Comparison of ENCODE assay signal across 15 cellular contexts in genomic region chr15:71822890-71823289, GRCh38.
DNase-seq lines count a peak whose midpoint lies in the region; TF ChIP-seq lines count a peak whose summit lies in the region.
"Had no signal": no experiment of that assay in that cellular context is flagged by ENCODE, and none has a peak within 500 bp of the region (broad histone marks: within the 10 kb centered on the region; RNA-seq: fewer than 3 reads in every experiment).

No MANE protein-coding gene starts in this region.

- POLR2A ChIA-PET in HEK293 (lab: Yijun Ruan, JAX) = no interaction called here

- no peak for TF ChIP-seq CTCF in HEK293 (tag by site-specific recombination; IDR thresholded peaks at IDR 0.05)

- H3K9me3 ChIP-seq in HEK293 (ENCODE audit: control insufficient read depth, insufficient read depth, low read depth, low read length) = peaks cover 7% of the 10 kb centered on the region
- peaks cover 59% of the 10 kb centered on the region for H3K9me3 ChIP-seq in adipocyte (ENCODE audit: control insufficient read depth, low read length)
- H3K9me3 ChIP-seq: Caco-2 had no signal

- H3K4me3 ChIP-seq in HEK293 (ENCODE audit: low read depth, low read length) (no peak overlapping the region), adipocyte (ENCODE audit: low read length) (peak overlapping the region; percentile 42)

- no peak for DNase-seq in adipocyte (ENCODE audit: low read depth)
- no peak for DNase-seq in RPMI8226
- no peak for DNase-seq in HuH-7 (ENCODE audit: low spot score)
- DNase-seq in NCI-H69 (lab: John Stamatoyannopoulos, UW) = no peak
- DNase-seq: 8988T; AML-193; Caco-2; Calu3; CD4-positive, alpha-beta T cell; CD8-positive, alpha-beta T cell; DMS79 treated with DMSO at 0.1 percent for 48 hours; GF-D8 had no signal

- CTCF ChIA-PET in HEK293 (lab: Yijun Ruan, JAX) = interaction anchor here (0.6 kb wide), 1 partner anchor 153 kb away, joined by 3 read pairs; no protein-coding TSS in a partner anchor

- H3K27me3 ChIP-seq in adipocyte (replicated peaks; ENCODE audit: control insufficient read depth, insufficient read depth, low read length) = no peaks in the 10 kb centered on the region
- H3K27me3 ChIP-seq: BLaER1 treated with 17β-estradiol and CSF1 and Interleukin-3, amounts not matched to agents 10 nM and 100 nM had no signal

- H3K36me3 ChIP-seq in HEK293 (ENCODE audit: control insufficient read depth in 2 of 2, insufficient read depth in 1 of 2, low read length in 2 of 2) (peaks cover 6 to 41% of the 10 kb centered on the region in 2 experiments; a peak in 2 of 3 replicates), adipocyte (ENCODE audit: control insufficient read depth, insufficient read depth, low read length, severe bottlenecking) (peaks cover 61% of the 10 kb centered on the region)

- H3K9ac ChIP-seq in adipocyte (ENCODE audit: low read length) = no peak overlapping the region
- H3K9ac ChIP-seq: BLaER1 treated with 17β-estradiol and CSF1 and Interleukin-3, amounts not matched to agents 10 nM and 100 nM had no signal

- no peak overlapping the region for H3K27ac ChIP-seq in HEK293 (ENCODE audit: extremely low read depth, low read depth, low read length)
- H3K27ac ChIP-seq: BLaER1 treated with 17β-estradiol and CSF1 and Interleukin-3, amounts not matched to agents 10 nM and 100 nM; C4-2B had no signal

- H3K4me1 ChIP-seq in HEK293 (ENCODE audit: control insufficient read depth, insufficient read depth, low read length) (no peaks in the 10 kb centered on the region), adipocyte (ENCODE audit: control insufficient read depth, insufficient read depth, low read length) (no peaks in the 10 kb centered on the region)
- H3K4me1 ChIP-seq: BLaER1 treated with 17β-estradiol and CSF1 and Interleukin-3, amounts not matched to agents 10 nM and 100 nM; Caco-2 had no signal

TF ChIP-seq in HEK293, 187 proteins besides CTCF, POLR2A, EP300 and RAD21:
- TF ChIP-seq ZNF362 (tag by site-specific recombination; IDR thresholded peaks at IDR 0.05) = no peak
- TF ChIP-seq ZNF529 (tag by site-specific recombination; IDR thresholded peaks at IDR 0.05; ENCODE audit: insufficient replicate concordance) = peak; percentile 99
- TF ChIP-seq ZNF132 (tag by site-specific recombination; IDR thresholded peaks at IDR 0.05; ENCODE audit: borderline replicate concordance) = no peak
- TF ChIP-seq ZNF37A (tag by site-specific recombination; IDR thresholded peaks at IDR 0.05) = no peak
- TF ChIP-seq ZBTB8A (tag by site-specific recombination; IDR thresholded peaks at IDR 0.05) = no peak
- no peak for TF ChIP-seq ZNF596 (tag by site-specific recombination; IDR thresholded peaks at IDR 0.05)
